Comparison of ENCODE assay signal across 2 cellular contexts in genomic region chr19:5324947-5325346, GRCh38.
A peak's percentile ranks its signal among the peaks of the same experiment; 100 is the strongest.
TF ChIP-seq lines count a peak whose summit lies in the region.

No MANE protein-coding gene starts in this region.

TF ChIP-seq in HCT116, 20 proteins besides CTCF, POLR2A, EP300 and RAD21:
- TF ChIP-seq MAX (IDR thresholded peaks at IDR 0.05) (peak; percentile 36; the same call in 1 of the 2 replicates), EZH2phosphoT487 (IDR thresholded peaks at IDR 0.05; ENCODE audit: borderline replicate concordance) (no peak)
TF ChIP-seq in HCT116: peak in this region for 1.

TF ChIP-seq in K562, 482 proteins besides CTCF, POLR2A, EP300 and RAD21 (continued from another document and continues in another):
- TF ChIP-seq ARID1B (IDR thresholded peaks at IDR 0.05): no peak
- 0 out of 2 replicates have a peak, but pooled peaks have one; percentile 32 for TF ChIP-seq ADNP (tag; IDR thresholded peaks at IDR 0.05)
- 0 out of 2 replicates have a peak, but pooled peaks have one; percentile 21 for TF ChIP-seq CBX5 (IDR thresholded peaks at IDR 0.05; ENCODE audit: borderline replicate concordance, low read depth)
- TF ChIP-seq RBM25 (IDR thresholded peaks at IDR 0.05; ENCODE audit: low read depth, low read length, severe bottlenecking): peak; percentile 96
- TF ChIP-seq ZKSCAN8 (CRISPR knock-in tag; IDR thresholded peaks at IDR 0.05): no peak
- TF ChIP-seq RCOR1 (IDR thresholded peaks at IDR 0.05; ENCODE audit: borderline replicate concordance in 1 of 2, low read depth in 2 of 2, low read length in 2 of 2): peak in 1 of 2 experiments; percentile 62; a peak in 1 of 4 replicates
- no peak for TF ChIP-seq POLR2H (tag; IDR thresholded peaks at IDR 0.05; ENCODE audit: low read depth)
- no peak for TF ChIP-seq RBM15 (IDR thresholded peaks at IDR 0.05; ENCODE audit: insufficient read depth, low read length)
- no peak for TF ChIP-seq NR4A1 (CRISPR knock-in tag; IDR thresholded peaks at IDR 0.05)
- TF ChIP-seq NR4A1 (tag; IDR thresholded peaks at IDR 0.05): no peak
- no peak for TF ChIP-seq BMI1 (IDR thresholded peaks at IDR 0.05; ENCODE audit: low read length)
- TF ChIP-seq CBX1 (IDR thresholded peaks at IDR 0.05; ENCODE audit: low read depth): peak; percentile 58; the same call in 1 of the 2 replicates
- TF ChIP-seq ZNF146 (CRISPR knock-in tag; IDR thresholded peaks at IDR 0.05; ENCODE audit: unreplicated experiment): no peak
- no peak for TF ChIP-seq ZNF75A (CRISPR knock-in tag; IDR thresholded peaks at IDR 0.05)
- TF ChIP-seq MGA (IDR thresholded peaks at IDR 0.05): 0 out of 2 replicates have a peak, but pooled peaks have one; percentile 20
- TF ChIP-seq ZSCAN32 (CRISPR knock-in tag; IDR thresholded peaks at IDR 0.05): no peak
- peak; percentile 62 for TF ChIP-seq PKNOX1 (IDR thresholded peaks at IDR 0.05)
- TF ChIP-seq E2F6 (IDR thresholded peaks at IDR 0.05; ENCODE audit: borderline replicate concordance in 1 of 2, extremely low read depth in 1 of 2, insufficient read depth in 1 of 2, insufficient read length in 1 of 2, low read depth in 1 of 2, low read length in 1 of 2, poor library complexity in 1 of 2, severe bottlenecking in 1 of 2): peak in 1 of 2 experiments; percentile 25
- no peak for TF ChIP-seq GTF2B (IDR thresholded peaks at IDR 0.05; ENCODE audit: extremely low read depth, insufficient read length)
- no peak for TF ChIP-seq ZBTB12 (CRISPR knock-in tag; IDR thresholded peaks at IDR 0.05)
- TF ChIP-seq CEBPZ (IDR thresholded peaks at IDR 0.05; ENCODE audit: borderline replicate concordance, low read depth, low read length): peak; percentile 15; the same call in 1 of the 2 replicates
- TF ChIP-seq YY1 (IDR thresholded peaks at IDR 0.05; ENCODE audit: borderline replicate concordance in 1 of 3, control insufficient read depth in 1 of 3, extremely low read depth in 1 of 3, insufficient read depth in 3 of 3, insufficient read length in 1 of 3, insufficient replicate concordance in 2 of 3, low read depth in 1 of 3, low read length in 2 of 3): peak in 1 of 3 experiments; percentile 61
- no peak for TF ChIP-seq ZNF316 (IDR thresholded peaks at IDR 0.05)
- TF ChIP-seq EHMT2 (IDR thresholded peaks at IDR 0.05): no peak
- no peak for TF ChIP-seq GATA2 (CRISPR knock-in tag; IDR thresholded peaks at IDR 0.05)
- no peak for TF ChIP-seq ZNF398 (CRISPR knock-in tag; IDR thresholded peaks at IDR 0.05)
- TF ChIP-seq SMARCA5 (IDR thresholded peaks at IDR 0.05): peak; percentile 81; the same call in 1 of the 2 replicates
- TF ChIP-seq TCF15 (CRISPR knock-in tag; IDR thresholded peaks at IDR 0.05): no peak
- no peak for TF ChIP-seq ZNF280A (IDR thresholded peaks at IDR 0.05; ENCODE audit: low read depth, partially characterized antibody)
